ENCODE assay signal across 1 cellular context in genomic region chr10:110399163-110400094, GRCh38.
A peak's percentile ranks its signal among the peaks of the same experiment; 100 is the strongest.
TF ChIP-seq lines count a peak whose summit lies in the region.

No MANE protein-coding gene starts in this region.

TF ChIP-seq in HepG2, 621 proteins besides CTCF, POLR2A, EP300 and RAD21 (continued from another document):
- no peak for TF ChIP-seq ZNF678 (CRISPR knock-in tag; IDR thresholded peaks at IDR 0.05)
- TF ChIP-seq PLRG1 (conservative IDR thresholded peaks at IDR 0.05): no peak
- TF ChIP-seq TEAD3 (CRISPR knock-in tag; optimal IDR thresholded peaks at IDR 0.05; ENCODE audit: borderline replicate concordance): peak; percentile 68
- peak in 1 of 2 experiments; percentile 80; a peak in 2 of 4 replicates for TF ChIP-seq ATF4 (CRISPR knock-in tag; IDR thresholded peaks at IDR 0.05)
- TF ChIP-seq SIX1 (CRISPR knock-in tag; IDR thresholded peaks at IDR 0.05; ENCODE audit: borderline replicate concordance): no peak
- TF ChIP-seq CREB1 (IDR thresholded peaks at IDR 0.05): peak; percentile 70
- TF ChIP-seq CREB1 (CRISPR knock-in tag; IDR thresholded peaks at IDR 0.05): peak; percentile 62; the same call in 1 of the 2 replicates
- TF ChIP-seq FOSL2 (CRISPR knock-in tag; IDR thresholded peaks at IDR 0.05): peak; percentile 84
- TF ChIP-seq ZNF629 (CRISPR knock-in tag; conservative IDR thresholded peaks at IDR 0.05): 0 out of 2 replicates have a peak, but pooled peaks have one; percentile 35
- no peak for TF ChIP-seq ZNF572 (CRISPR knock-in tag; IDR thresholded peaks at IDR 0.05)
- TF ChIP-seq SAP130 (CRISPR knock-in tag; IDR thresholded peaks at IDR 0.05; ENCODE audit: low read depth): 0 out of 2 replicates have a peak, but pooled peaks have one; percentile 22
- no peak for TF ChIP-seq ZNF274 (CRISPR knock-in tag; IDR thresholded peaks at IDR 0.05)
- TF ChIP-seq GABPB1 (CRISPR knock-in tag; IDR thresholded peaks at IDR 0.05): peak; percentile 21; the same call in 1 of the 2 replicates
- no peak for TF ChIP-seq ZNF512 (CRISPR knock-in tag; IDR thresholded peaks at IDR 0.05)
- TF ChIP-seq HDAC6 (IDR thresholded peaks at IDR 0.05; ENCODE audit: low read depth, low read length): no peak
- TF ChIP-seq ZNF576 (CRISPR knock-in tag; IDR thresholded peaks at IDR 0.05): no peak
- TF ChIP-seq XRCC5 (optimal IDR thresholded peaks at IDR 0.05; ENCODE audit: low read length): no peak
- TF ChIP-seq ELF3 (CRISPR knock-in tag; IDR thresholded peaks at IDR 0.05): peak; percentile 41; the same call in 1 of the 2 replicates
- no peak for TF ChIP-seq GABPA (IDR thresholded peaks at IDR 0.05; ENCODE audit: low read depth, low read length)
- peak; percentile 77 for TF ChIP-seq GABPA (CRISPR knock-in tag; IDR thresholded peaks at IDR 0.05; ENCODE audit: low read depth)
- TF ChIP-seq ZNF780A (CRISPR knock-in tag; IDR thresholded peaks at IDR 0.05): no peak
- TF ChIP-seq ZNF136 (CRISPR knock-in tag; IDR thresholded peaks at IDR 0.05; ENCODE audit: low read depth): no peak
- peak; percentile 32; the same call in 1 of the 2 replicates for TF ChIP-seq ETV5 (CRISPR knock-in tag; IDR thresholded peaks at IDR 0.05; ENCODE audit: borderline replicate concordance)
- TF ChIP-seq ZNF768 (CRISPR knock-in tag; IDR thresholded peaks at IDR 0.05): peak; percentile 31; the same call in 1 of the 2 replicates
- no peak for TF ChIP-seq AGO1 (IDR thresholded peaks at IDR 0.05; ENCODE audit: low read depth, low read length, poor library complexity, severe bottlenecking)
- peak; percentile 51; the same call in 1 of the 2 replicates for TF ChIP-seq MED1 (CRISPR knock-in tag; IDR thresholded peaks at IDR 0.05)
- TF ChIP-seq ZNF230 (CRISPR knock-in tag; IDR thresholded peaks at IDR 0.05): no peak
- TF ChIP-seq BHLHE40 (IDR thresholded peaks at IDR 0.05; ENCODE audit: low read length): peak; percentile 73; the same call in 1 of the 2 replicates
- TF ChIP-seq ASH2L (IDR thresholded peaks at IDR 0.05; ENCODE audit: insufficient read length, low read depth, low read length): peak; percentile 10
- TF ChIP-seq MYPOP (CRISPR knock-in tag; IDR thresholded peaks at IDR 0.05): no peak
- TF ChIP-seq PRDM10 (CRISPR knock-in tag; IDR thresholded peaks at IDR 0.05; ENCODE audit: low read depth): peak; percentile 63; the same call in 1 of the 2 replicates
- no peak for TF ChIP-seq SRSF9 (IDR thresholded peaks at IDR 0.05; ENCODE audit: borderline replicate concordance, insufficient read depth, low read depth, low read length, poor library complexity, severe bottlenecking)
TF ChIP-seq in HepG2: peak in this region for 16.
